1 cellular context compared by ENCODE assay signal in genomic region chr4:174403177-174403543, GRCh38.
TF ChIP-seq lines count a peak whose summit lies in the region.

No MANE protein-coding gene starts in this region.

TF ChIP-seq in A549, 52 proteins besides CTCF, POLR2A, EP300 and RAD21 (continued from another document):
- TF ChIP-seq POLR2AphosphoS2 (conservative IDR thresholded peaks at IDR 0.05; ENCODE audit: low read length), result no peak
